8 cellular contexts compared by ENCODE assay signal in the genomic region with DNA sequence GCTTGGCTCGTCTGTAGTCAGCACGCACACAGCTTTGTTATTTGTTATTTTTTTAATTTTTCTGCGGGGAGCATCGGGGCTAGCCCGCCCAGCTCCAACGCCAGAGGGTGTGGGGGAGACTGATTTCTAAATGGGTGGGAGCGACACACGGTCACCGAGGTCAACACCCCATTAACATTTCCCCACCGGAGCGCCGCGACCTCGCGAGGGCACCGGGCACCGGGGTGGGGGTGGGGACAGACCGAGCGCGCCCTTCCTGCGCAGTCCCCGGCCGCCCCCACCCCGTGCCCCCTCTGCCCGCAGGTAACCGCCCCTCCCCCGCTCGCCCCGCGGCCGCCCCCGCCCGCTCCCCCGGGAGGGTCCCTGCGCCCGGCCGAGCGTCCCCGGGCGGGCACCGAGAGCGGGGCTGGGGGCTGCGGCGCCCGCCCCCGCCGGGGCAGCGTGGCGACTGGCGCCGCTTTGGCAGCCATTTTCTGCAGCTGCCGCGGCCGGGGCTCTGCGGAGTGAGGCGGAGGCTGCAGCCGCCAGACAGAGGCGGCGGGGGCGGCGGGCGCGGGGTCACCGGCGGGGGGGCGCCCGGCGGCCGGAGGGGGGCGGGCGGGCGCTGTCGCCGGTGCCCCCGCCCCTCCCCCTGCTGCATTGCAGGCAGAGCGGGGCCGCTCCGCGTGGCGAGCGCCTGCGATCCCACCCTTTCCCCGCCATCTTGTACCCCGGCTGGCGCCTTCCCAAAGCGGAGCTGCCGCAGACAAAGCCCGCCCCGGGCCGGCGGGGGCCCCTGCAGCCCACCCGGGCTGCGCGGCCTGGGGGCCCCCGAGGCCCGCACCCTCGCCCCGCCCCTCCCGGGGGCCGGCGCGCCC. TPM values are rescaled to one million over a fixed set of nuclear protein-coding genes. Genes with fewer than 3 reads are reported as not detected.
A peak's percentile ranks its signal among the peaks of the same experiment; 100 is the strongest.
DNase-seq lines count a peak whose midpoint lies in the region; ATAC-seq and TF ChIP-seq lines count a peak whose summit lies in the region.

No MANE protein-coding gene starts in this region.

- H3K27me3 ChIP-seq in Panc1 (ENCODE audit: control insufficient read depth, insufficient read depth, low read length) (no peaks in the 10 kb centered on the region), esophagus (ENCODE audit: control insufficient read depth in 1 of 2, insufficient read depth in 2 of 2, low read length in 2 of 2) (peaks cover under 1 to 66% of the 10 kb centered on the region in 2 donors), smooth muscle cell (ENCODE audit: low read depth) (peaks cover 90% of the 10 kb centered on the region), MM.1S (replicated peaks; ENCODE audit: insufficient read depth, low read length) (peaks cover 76% of the 10 kb centered on the region)

- DNase-seq in NCI-H345 (lab: John Stamatoyannopoulos, UW) (peak; percentile 38), NCI-H345 treated with DMSO at 0.1 percent for 48 hours (lab: John Stamatoyannopoulos, UW; ENCODE audit: unreplicated experiment) (no peak), Panc1 (ENCODE audit: low read depth, low spot score) (no peak), smooth muscle cell (lab: John Stamatoyannopoulos, UW; ENCODE audit: unreplicated experiment) (no peak), MM.1S (no peak), mucosa of gallbladder (ENCODE audit: low spot score) (no peak)

- H3K9me3 ChIP-seq in Panc1 (ENCODE audit: control insufficient read depth, insufficient read depth, low read depth, low read length) (no peaks in the 10 kb centered on the region), esophagus (ENCODE audit: control insufficient read depth in 2 of 2, insufficient read depth in 1 of 2, low read depth in 1 of 2, low read length in 1 of 2) (no peaks in the 10 kb centered on the region), smooth muscle cell (replicated peaks; ENCODE audit: low read depth) (no peaks in the 10 kb centered on the region), MM.1S (replicated peaks; ENCODE audit: insufficient read depth, low read length) (no peaks in the 10 kb centered on the region)

- H4K20me1 ChIP-seq in smooth muscle cell (ENCODE audit: low read depth): no peaks in the 10 kb centered on the region
- H4K20me1 ChIP-seq in MM.1S (ENCODE audit: insufficient read depth, low read length): no peaks in the 10 kb centered on the region

- POLR2A ChIA-PET in Panc1 (lab: Charles Lee): interaction anchor here (0.5 kb wide), 1 partner anchor 67 kb away, joined by 5 read pairs; no protein-coding TSS in a partner anchor

- TF ChIP-seq CTCF in Panc1 (IDR thresholded peaks at IDR 0.05) (no peak), smooth muscle cell (IDR thresholded peaks at IDR 0.05; ENCODE audit: borderline replicate concordance, insufficient read depth, poor library complexity, severe bottlenecking) (no peak), MM.1S (IDR thresholded peaks at IDR 0.05; ENCODE audit: low read length) (no peak)

- H3K4me3 ChIP-seq in Panc1 (ENCODE audit: low read depth in 2 of 2, low read length in 2 of 2): peak overlapping the region; percentile 43 to 46
- H3K4me3 ChIP-seq in esophagus (ENCODE audit: low read depth in 1 of 2, low read length in 2 of 2): peak overlapping the region; percentile 27 to 50
- H3K4me3 ChIP-seq in smooth muscle cell: peak overlapping the region; percentile 42
- no peak overlapping the region for H3K4me3 ChIP-seq in MM.1S (ENCODE audit: low read length)

- no peaks in the 10 kb centered on the region for H3K9me2 ChIP-seq in MM.1S (replicated peaks; ENCODE audit: insufficient read depth, low read length)

- WGBS in esophagus, 2 donors: 1% methylated on average over 37 to 101 of the region's 102 CpGs
- WGBS in smooth muscle cell (ENCODE audit: low lambda C conversion rate): 3% methylated on average over 8 of the region's 102 CpGs

- peak overlapping the region; percentile 89 for H3K4me2 ChIP-seq in smooth muscle cell
- H3K4me2 ChIP-seq in MM.1S (ENCODE audit: low read depth, low read length): no peak overlapping the region

- H2AFZ ChIP-seq in smooth muscle cell (ENCODE audit: low read depth) (no peak overlapping the region), MM.1S (ENCODE audit: low read length) (no peak overlapping the region)

- H3K4me1 ChIP-seq in Panc1 (ENCODE audit: control insufficient read depth, insufficient read depth, low read length): peaks cover 28% of the 10 kb centered on the region
- peaks cover 9 to 25% of the 10 kb centered on the region in 2 donors for H3K4me1 ChIP-seq in esophagus (ENCODE audit: control insufficient read depth in 2 of 2, insufficient read depth in 2 of 2, low read length in 1 of 2)
- H3K4me1 ChIP-seq in smooth muscle cell (ENCODE audit: low read depth): peaks cover 39% of the 10 kb centered on the region
- no peaks in the 10 kb centered on the region for H3K4me1 ChIP-seq in MM.1S (ENCODE audit: low read length)

- in situ Hi-C loops in Panc1 (cut with HindIII; ENCODE audit: low pct_unique_long_range_greater_than_20kb, low sequenced_read_pairs): no loop called here

- H3K9ac ChIP-seq in smooth muscle cell (ENCODE audit: low read depth) (no peak overlapping the region), MM.1S (ENCODE audit: low read length) (no peak overlapping the region)

- no peaks in the 10 kb centered on the region for H3K36me3 ChIP-seq in Panc1 (ENCODE audit: control insufficient read depth, insufficient read depth, low read length)
- H3K36me3 ChIP-seq in esophagus (ENCODE audit: control insufficient read depth in 2 of 2, insufficient read depth in 2 of 2, low read length in 1 of 2): no peaks in the 10 kb centered on the region
- no peaks in the 10 kb centered on the region for H3K36me3 ChIP-seq in smooth muscle cell (ENCODE audit: low read depth)
- H3K36me3 ChIP-seq in MM.1S (replicated peaks; ENCODE audit: insufficient read depth, low read length): no peaks in the 10 kb centered on the region

- no TSS peak for BruUV-seq in Panc1 (replicated peaks; lab: Mats Ljungman, UMichigan)

- CTCF ChIA-PET in Panc1 (lab: Charles Lee): interaction anchor here (1.0 to 3.3 kb wide), 3 partner anchors 19 to 178 kb away, joined by 4 to 21 read pairs (median 6); no protein-coding TSS in a partner anchor

- peak overlapping the region; percentile 78 for H3K27ac ChIP-seq in Panc1 (ENCODE audit: low read length)
- no peak overlapping the region for H3K27ac ChIP-seq in esophagus (ENCODE audit: low read depth in 2 of 2, low read length in 1 of 2)
- H3K27ac ChIP-seq in smooth muscle cell (ENCODE audit: low read depth): no peak overlapping the region
- no peak overlapping the region for H3K27ac ChIP-seq in MM.1S (ENCODE audit: low read length)

- peaks cover 8% of the 10 kb centered on the region for H3F3A ChIP-seq in smooth muscle cell (ENCODE audit: low read depth)
- no peaks in the 10 kb centered on the region for H3F3A ChIP-seq in MM.1S (ENCODE audit: insufficient read depth, low read length)

- H3K79me2 ChIP-seq in smooth muscle cell (ENCODE audit: low read depth): no peaks in the 10 kb centered on the region
- H3K79me2 ChIP-seq in MM.1S (ENCODE audit: low read length): no peaks in the 10 kb centered on the region

- intact Hi-C loops in Panc1 (cut with micrococcal nuclease; ENCODE audit: unreplicated experiment): no loop called here

- ATAC-seq in Panc1 (peak; percentile 2; the same call in 1 of the 2 replicates), GM18502 (IDR thresholded peaks at IDR 0.05; ENCODE audit: poor library complexity, unreplicated experiment) (no peak)

RNA-seq across cellular contexts. Expression of gene CBX8, which starts 16.3 kb away (rescaled TPM):
- total RNA-seq in Panc1 (2021; ENCODE audit: unreplicated experiment) (15.3 TPM), smooth muscle cell (1.9 and 2.6 TPM in 2 replicates), mucosa of gallbladder (9.7 TPM)
- 17.3 TPM for polyA plus RNA-seq in Panc1 (2012; ENCODE audit: insufficient read length)
- polyA plus RNA-seq in esophagus (1 to 10 TPM; 2.2 to 3.2 TPM), smooth muscle cell (4.3 and 9.0 TPM in 2 replicates)

RNA-seq across cellular contexts. Expression of gene CBX4, which starts 26.0 kb away (rescaled TPM):
- 48.6 TPM for total RNA-seq in Panc1 (2021; ENCODE audit: unreplicated experiment)
- 39.2 TPM for polyA plus RNA-seq in Panc1 (2012; ENCODE audit: insufficient read length)
- polyA plus RNA-seq in esophagus: 10 to 100 TPM; 10.7 to 15.8 TPM
- 17.3 and 17.4 TPM in 2 replicates for total RNA-seq in smooth muscle cell
- polyA plus RNA-seq in smooth muscle cell: 44.6 and 47.2 TPM in 2 replicates
- 36.7 TPM for total RNA-seq in mucosa of gallbladder

RNA-seq across cellular contexts. Expression of gene CBX2, which starts 35.2 kb away (rescaled TPM):
- total RNA-seq in Panc1 (2021; ENCODE audit: unreplicated experiment): 9.0 TPM
- 5.9 TPM for polyA plus RNA-seq in Panc1 (2012; ENCODE audit: insufficient read length)
- polyA plus RNA-seq in esophagus: 1 to 10 TPM; 2.1 to 3.3 TPM
- 4.0 and 7.3 TPM in 2 replicates for total RNA-seq in smooth muscle cell
- 10.1 and 11.0 TPM in 2 replicates for polyA plus RNA-seq in smooth muscle cell
- 1.2 TPM for total RNA-seq in mucosa of gallbladder
